In genomic region chr5:181191526-181192336, GRCh38 we compare ENCODE assay signal across 8 cellular contexts. TPM values are rescaled to one million over a fixed set of nuclear protein-coding genes. Genes with fewer than 3 reads are reported as not detected.
A peak's percentile ranks its signal among the peaks of the same experiment; 100 is the strongest.
DNase-seq lines count a peak whose midpoint lies in the region; ATAC-seq lines count a peak whose summit lies in the region.

No MANE protein-coding gene starts in this region.

- H3K4me3 Mint-ChIP-seq in naive B cell: peak overlapping the region; percentile 96 to 99 (median 97)
- H3K4me3 Mint-ChIP-seq in stimulated activated naive B cell treated with anti-CD40 and anti-IgM and Interleukin-4, amounts not matched to agents 10 μg/mL and 1 μg/mL and 100 μg/mL, for 72 hours: peak overlapping the region; percentile 90 to 95

- H3K36me3 ChIP-seq in HUES64 (ENCODE audit: insufficient read depth, low read length): no peaks in the 10 kb centered on the region
- peaks cover 0 to 10% of the 10 kb centered on the region in 2 donors for H3K36me3 ChIP-seq in esophagus (ENCODE audit: control insufficient read depth in 2 of 2, insufficient read depth in 2 of 2, low read length in 1 of 2)

- H3K27me3 Mint-ChIP-seq in naive B cell: peaks cover 0 to 16% (median 10%) of the 10 kb centered on the region in 3 donors
- peaks cover 15% of the 10 kb centered on the region in 2 donors for H3K27me3 Mint-ChIP-seq in stimulated activated naive B cell treated with anti-CD40 and anti-IgM and Interleukin-4, amounts not matched to agents 10 μg/mL and 1 μg/mL and 100 μg/mL, for 72 hours

- H3K9me3 Mint-ChIP-seq in naive B cell: peaks cover 0 to 23% (median 1%) of the 10 kb centered on the region in 7 donors
- peaks cover 0 to 3% of the 10 kb centered on the region in 2 donors for H3K9me3 Mint-ChIP-seq in stimulated activated naive B cell treated with anti-CD40 and anti-IgM and Interleukin-4, amounts not matched to agents 10 μg/mL and 1 μg/mL and 100 μg/mL, for 72 hours

- H3K27me3 ChIP-seq in HUES64 (ENCODE audit: insufficient read depth, low read length) (peaks cover 42% of the 10 kb centered on the region), esophagus (ENCODE audit: control insufficient read depth in 1 of 2, insufficient read depth in 2 of 2, low read length in 2 of 2) (no peaks in the 10 kb centered on the region)

- H3K9me3 ChIP-seq in HUES64 (ENCODE audit: insufficient read depth, low read depth, low read length): no peaks in the 10 kb centered on the region
- H3K9me3 ChIP-seq in esophagus (ENCODE audit: control insufficient read depth in 2 of 2, insufficient read depth in 1 of 2, low read depth in 1 of 2, low read length in 1 of 2): no peaks in the 10 kb centered on the region

- ATAC-seq in GM21381 (IDR thresholded peaks at IDR 0.05; ENCODE audit: unreplicated experiment): peak; percentile 62
- ATAC-seq in naive B cell (ENCODE audit: low read depth in 2 of 2): peak; percentile 58 to 64
- ATAC-seq in stimulated activated naive B cell treated with anti-CD40 and anti-IgM and Interleukin-4, amounts not matched to agents 10 μg/mL and 1 μg/mL and 100 μg/mL, for 72 hours (replicated peaks): peak; percentile 64 to 73

- H3K4me1 ChIP-seq in HUES64 (ENCODE audit: insufficient read depth, low read length): no peaks in the 10 kb centered on the region
- H3K4me1 ChIP-seq in esophagus (ENCODE audit: control insufficient read depth in 2 of 2, insufficient read depth in 2 of 2, low read length in 1 of 2): peaks cover 4 to 6% of the 10 kb centered on the region in 2 donors

- peak overlapping the region; percentile 91 for H3K4me3 ChIP-seq in HUES64 (ENCODE audit: low read length)
- peak overlapping the region; percentile 74 to 81 for H3K4me3 ChIP-seq in esophagus (ENCODE audit: low read depth in 1 of 2, low read length in 2 of 2)

- DNase-seq in CD1c-positive myeloid dendritic cell (ENCODE audit: extremely low spot score) (peak; percentile 98), naive B cell (peak; percentile 97), NCI-H526 treated with DMSO at 0.1 percent for 48 hours (lab: John Stamatoyannopoulos, UW) (no peak)
- peak; percentile 77 for DNase-seq in activated CD8-positive, alpha-beta memory T cell treated with anti-CD3 and anti-CD28 coated beads, Interleukin-2, amount 50 U/mL, for 1 hour (ENCODE audit: extremely low read depth)
- DNase-seq in stimulated activated naive B cell treated with anti-CD40 and anti-IgM and Interleukin-4, amounts not matched to agents 10 μg/mL and 1 μg/mL and 100 μg/mL, for 72 hours: peak; percentile 95

- peak overlapping the region; percentile 75 for H3K9ac ChIP-seq in HUES64 (ENCODE audit: low read depth, low read length)

- H3K27ac ChIP-seq in HUES64 (ENCODE audit: low read depth, low read length) (peak overlapping the region; percentile 33; the same call in 1 of the 2 replicates), esophagus (ENCODE audit: low read depth in 2 of 2, low read length in 1 of 2) (peak overlapping the region; percentile 89 to 92)

- peaks cover 0 to 12% of the 10 kb centered on the region in 2 donors for H3K36me3 Mint-ChIP-seq in naive B cell
- peaks cover 28 to 40% of the 10 kb centered on the region in 2 donors for H3K36me3 Mint-ChIP-seq in stimulated activated naive B cell treated with anti-CD40 and anti-IgM and Interleukin-4, amounts not matched to agents 10 μg/mL and 1 μg/mL and 100 μg/mL, for 72 hours

- H3K27ac Mint-ChIP-seq in naive B cell: peak overlapping the region; percentile 90 to 100 (median 100)
- peak overlapping the region; percentile 100 for H3K27ac Mint-ChIP-seq in stimulated activated naive B cell treated with anti-CD40 and anti-IgM and Interleukin-4, amounts not matched to agents 10 μg/mL and 1 μg/mL and 100 μg/mL, for 72 hours

- H3K4me1 Mint-ChIP-seq in naive B cell: peaks cover 38 to 47% (median 42%) of the 10 kb centered on the region in 3 donors
- peaks cover 43 to 62% of the 10 kb centered on the region in 2 donors for H3K4me1 Mint-ChIP-seq in stimulated activated naive B cell treated with anti-CD40 and anti-IgM and Interleukin-4, amounts not matched to agents 10 μg/mL and 1 μg/mL and 100 μg/mL, for 72 hours

- 1% methylated on average over 64 of the region's 64 CpGs for WGBS in HUES64
- WGBS in esophagus, 2 donors: 1% methylated on average over 64 of the region's 64 CpGs

RNA-seq across cellular contexts. Expression of gene TRIM7, which starts 13.3 kb away (rescaled TPM):
- polyA plus RNA-seq in HUES64 (2013, experiment 1 of 2): not detected
- 0.25 TPM for polyA plus RNA-seq in HUES64 (2013, experiment 2 of 2)
- polyA plus RNA-seq in esophagus: 10 to 100 TPM; 26.9 to 33.8 TPM
- polyA plus RNA-seq in naive B cell (ENCODE audit: low read depth in 6 of 6): under 1 TPM in 3 of 6 donors, not detected in 3; 0.09 to 0.27 (median 0.24) TPM

RNA-seq across cellular contexts. Expression of gene TRIM41, which starts 31.4 kb away (rescaled TPM):
- 13.2 TPM for polyA plus RNA-seq in HUES64 (2013, experiment 1 of 2)
- polyA plus RNA-seq in HUES64 (2013, experiment 2 of 2): 12.2 TPM
- polyA plus RNA-seq in esophagus: 10 to 100 TPM; 14.2 to 19.5 TPM
- 1 to 10 TPM in 3 of 6 donors, under 1 TPM in 3; 0.40 to 1.6 (median 1.0) TPM for polyA plus RNA-seq in naive B cell (ENCODE audit: low read depth in 6 of 6)

RNA-seq across cellular contexts. Expression of gene OR2V2, which starts 44.3 kb away (rescaled TPM):
- not detected for polyA plus RNA-seq in HUES64 (2013, experiment 1 of 2)
- not detected for polyA plus RNA-seq in HUES64 (2013, experiment 2 of 2)
- polyA plus RNA-seq in esophagus (not detected), naive B cell (ENCODE audit: low read depth in 6 of 6) (not detected)

RNA-seq across cellular contexts. Expression of gene RACK1, which starts 52.0 kb away (rescaled TPM):
- polyA plus RNA-seq in HUES64 (2013, experiment 1 of 2): 2,091 TPM
- polyA plus RNA-seq in HUES64 (2013, experiment 2 of 2): 2,124 TPM
- polyA plus RNA-seq in esophagus: 1,000 to 10,000 TPM; 1,414 to 2,271 TPM
- polyA plus RNA-seq in naive B cell (ENCODE audit: low read depth in 6 of 6): 1,000 to 10,000 TPM; 2,383 to 2,887 (median 2,526) TPM

Comparison
In these comparisons a context has a peak if more than half of its experiments do, and no peak if none do; other contexts are left out.
1. RNA of gene TRIM7, which starts 13.3 kb away (polyA plus RNA-seq): 26.9 to 33.8 TPM in esophagus; 0.09 to 0.27 TPM in naive B cell; every median in the first group is over 10 times any median in the second.
2. RNA of gene TRIM41, which starts 31.4 kb away (polyA plus RNA-seq): 14.2 to 19.5 TPM in esophagus; 0.40 to 1.6 TPM in naive B cell; every median in the first group is over 4 times any median in the second.
3. Peak in every context shown above with its lines, with median percentiles within 50 percentile points of each other: ATAC-seq.